ENCODE assay signal across 1 cellular context in genomic region chr1:178243890-178244289, GRCh38.
TF ChIP-seq lines count a peak whose summit lies in the region.

No MANE protein-coding gene starts in this region.

TF ChIP-seq in K562, 482 proteins besides CTCF, POLR2A, EP300 and RAD21 (continued from another document):
- TF ChIP-seq ZBTB11 (CRISPR knock-in tag; IDR thresholded peaks at IDR 0.05) (no peak), HOXB6 (CRISPR knock-in tag; IDR thresholded peaks at IDR 0.05; ENCODE audit: borderline replicate concordance) (no peak), ZNF316 (IDR thresholded peaks at IDR 0.05) (0 out of 2 replicates have a peak, but pooled peaks have one; percentile 12)
